2 cellular contexts compared by ENCODE assay signal in genomic region chr19:54777851-54778250, GRCh38. TPM values are rescaled to one million over a fixed set of nuclear protein-coding genes. Genes with fewer than 3 reads are reported as not detected.
"Had no signal": no experiment of that assay in that cellular context is flagged by ENCODE, and none has a peak within 500 bp of the region (broad histone marks: within the 10 kb centered on the region; RNA-seq: fewer than 3 reads in every experiment).

No MANE protein-coding gene starts in this region.

RNA-seq across cellular contexts. Expression of gene KIR2DL1, which starts 8.3 kb away (rescaled TPM):
- total RNA-seq: G401, GM12878 had no signal

RNA-seq across cellular contexts. Expression of gene KIR2DL4, which starts 25.6 kb away (rescaled TPM):
- total RNA-seq: G401, GM12878 had no signal

RNA-seq across cellular contexts. Expression of gene KIR3DL1, which starts 38.4 kb away (rescaled TPM):
- total RNA-seq: G401, GM12878 had no signal

RNA-seq across cellular contexts. Expression of gene KIR2DL3, which starts 39.5 kb away (rescaled TPM):
- total RNA-seq: G401, GM12878 had no signal

RNA-seq across cellular contexts. Expression of gene KIR3DL3, which starts 53.6 kb away (rescaled TPM):
- total RNA-seq: G401, GM12878 had no signal
